In the genomic region with DNA sequence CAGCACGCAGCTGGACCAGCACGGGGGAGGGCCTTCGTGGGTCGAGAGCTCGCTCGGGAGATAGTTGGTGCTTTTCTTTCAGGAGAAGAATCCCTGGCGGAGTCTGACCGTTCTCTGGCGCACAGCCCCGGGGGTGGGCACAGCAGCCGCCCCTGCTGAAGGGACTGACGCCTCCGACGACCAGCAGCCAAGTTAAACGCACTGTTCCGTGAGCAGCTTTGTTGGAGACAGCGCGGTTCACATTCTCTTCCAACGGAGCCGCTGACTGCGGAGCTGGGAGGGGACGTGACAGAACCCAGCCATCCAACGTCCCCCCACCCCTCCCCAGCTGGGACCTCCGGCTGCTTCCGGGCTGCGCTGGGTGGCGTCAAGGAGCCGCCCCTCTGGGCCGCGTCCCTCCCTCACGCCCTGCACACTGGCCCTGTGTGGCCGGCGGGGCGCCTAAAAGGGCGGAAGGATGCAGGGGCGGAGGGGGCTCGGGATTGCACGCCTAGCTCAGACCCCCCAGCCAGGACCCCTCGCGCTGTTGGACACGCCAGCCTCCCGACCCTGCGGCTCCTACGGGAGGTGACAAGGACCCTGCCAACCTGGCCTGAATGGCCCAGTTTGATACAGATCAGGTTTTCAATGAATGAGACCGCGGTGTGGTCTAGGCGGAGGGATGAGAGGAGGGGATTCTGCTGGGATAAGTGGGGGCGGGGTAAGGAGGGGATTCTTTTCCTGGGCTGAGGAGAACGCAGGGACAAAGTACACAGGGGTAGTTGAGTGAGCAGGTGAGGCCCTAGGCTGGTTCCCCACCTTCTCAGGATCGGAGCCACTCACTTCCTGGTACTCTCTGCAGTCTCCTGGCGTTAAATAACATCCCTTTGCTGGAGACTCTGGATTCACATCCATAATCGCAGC, we compare ENCODE assay signal across 12 cellular contexts. TPM values are rescaled to one million over a fixed set of nuclear protein-coding genes. Genes with fewer than 3 reads are reported as not detected.
A peak's percentile ranks its signal among the peaks of the same experiment; 100 is the strongest.
DNase-seq lines count a peak whose midpoint lies in the region; ATAC-seq and TF ChIP-seq lines count a peak whose summit lies in the region.
"Had no signal": no experiment of that assay in that cellular context is flagged by ENCODE, and none has a peak within 500 bp of the region (broad histone marks: within the 10 kb centered on the region; RNA-seq: fewer than 3 reads in every experiment).

No MANE protein-coding gene starts in this region.

- no peak for TF ChIP-seq CTCF in DND-41 (IDR thresholded peaks at IDR 0.05; ENCODE audit: borderline replicate concordance, extremely low read depth, low read length, poor library complexity, severe bottlenecking)
- TF ChIP-seq CTCF in coronary artery (IDR thresholded peaks at IDR 0.05): no peak
- TF ChIP-seq CTCF in kidney epithelial cell (IDR thresholded peaks at IDR 0.05; ENCODE audit: insufficient read depth, low read length, poor library complexity, severe bottlenecking): no peak

- H3K9me3 Mint-ChIP-seq in stimulated activated effector memory CD8-positive, alpha-beta T cell treated with anti-CD3 and anti-CD28 coated beads, Interleukin-12 subunit alpha, Interleukin-12 subunit beta, amount 100 ng/mL, for 72 hours: no peaks in the 10 kb centered on the region

- H4K20me1 ChIP-seq in DND-41 (ENCODE audit: insufficient read depth, low read length): peaks cover 23% of the 10 kb centered on the region; the same call in 1 of the 2 replicates

- H2AFZ ChIP-seq in DND-41 (ENCODE audit: low read depth, low read length): no peak overlapping the region

- H3K27ac Mint-ChIP-seq in stimulated activated effector memory CD8-positive, alpha-beta T cell treated with anti-CD3 and anti-CD28 coated beads, Interleukin-12 subunit alpha, Interleukin-12 subunit beta, amount 100 ng/mL, for 72 hours: peak overlapping the region; percentile 23

- H3K4me1 Mint-ChIP-seq in stimulated activated effector memory CD8-positive, alpha-beta T cell treated with anti-CD3 and anti-CD28 coated beads, Interleukin-12 subunit alpha, Interleukin-12 subunit beta, amount 100 ng/mL, for 72 hours: no peaks in the 10 kb centered on the region

- H3K36me3 ChIP-seq in DND-41 (ENCODE audit: insufficient read depth, low read length): peaks cover 72% of the 10 kb centered on the region
- H3K36me3 ChIP-seq in kidney epithelial cell (ENCODE audit: control insufficient read depth, insufficient read depth, low read length): no peaks in the 10 kb centered on the region

- H3K27me3 ChIP-seq in DND-41 (ENCODE audit: insufficient read depth, low read length, poor library complexity) (no peaks in the 10 kb centered on the region), kidney epithelial cell (ENCODE audit: control insufficient read depth, insufficient read depth, low read length) (no peaks in the 10 kb centered on the region)

- no peak overlapping the region for H3K4me3 ChIP-seq in DND-41 (ENCODE audit: low read depth in 1 of 2, low read length in 2 of 2)
- peak overlapping the region; percentile 70 for H3K4me3 ChIP-seq in coronary artery
- peak overlapping the region; percentile 7 for H3K4me3 ChIP-seq in kidney epithelial cell (ENCODE audit: low read depth, low read length)
- H3K4me3 ChIP-seq: HAP-1 had no signal

- peak; percentile 25; the same call in 1 of the 3 replicates for ATAC-seq in DND-41 (ENCODE audit: insufficient read depth, low read depth)
- ATAC-seq in stimulated activated effector memory CD8-positive, alpha-beta T cell treated with anti-CD3 and anti-CD28 coated beads, Interleukin-12 subunit alpha, Interleukin-12 subunit beta, amount 100 ng/mL, for 72 hours: peak; percentile 32
- no peak for ATAC-seq in GM19455 (IDR thresholded peaks at IDR 0.05; ENCODE audit: unreplicated experiment)

- H3K27ac ChIP-seq in DND-41 (ENCODE audit: low read length): no peak overlapping the region
- no peak overlapping the region for H3K27ac ChIP-seq in coronary artery

- no peak overlapping the region for H3K4me2 ChIP-seq in DND-41 (ENCODE audit: insufficient read depth, low read length)

- DNase-seq in DND-41 (no peak), coronary artery (ENCODE audit: low spot score) (no peak), kidney epithelial cell (ENCODE audit: low read depth) (no peak), NCI-H1105 (lab: John Stamatoyannopoulos, UW) (no peak), NCI-H1092 (lab: John Stamatoyannopoulos, UW) (no peak), NCI-H1048 (lab: John Stamatoyannopoulos, UW) (no peak)
- DNase-seq in stimulated activated effector memory CD8-positive, alpha-beta T cell treated with anti-CD3 and anti-CD28 coated beads, Interleukin-12 subunit alpha, Interleukin-12 subunit beta, amount 100 ng/mL, for 72 hours (ENCODE audit: low spot score in 2 of 2): no peak
- DNase-seq: GDM1 had no signal

- H3K4me1 ChIP-seq in DND-41 (ENCODE audit: insufficient read depth, low read length): peaks cover 3% of the 10 kb centered on the region; the same call in 1 of the 2 replicates
- H3K4me1 ChIP-seq: HAP-1 had no signal

- no peak overlapping the region for H3K9ac ChIP-seq in DND-41 (ENCODE audit: low read depth, low read length)

- no peak overlapping the region for H3K4me3 Mint-ChIP-seq in stimulated activated effector memory CD8-positive, alpha-beta T cell treated with anti-CD3 and anti-CD28 coated beads, Interleukin-12 subunit alpha, Interleukin-12 subunit beta, amount 100 ng/mL, for 72 hours

- peaks cover 85% of the 10 kb centered on the region for H3K79me2 ChIP-seq in DND-41 (ENCODE audit: insufficient read depth, low read length)

- peaks cover 12% of the 10 kb centered on the region for H3K36me3 Mint-ChIP-seq in stimulated activated effector memory CD8-positive, alpha-beta T cell treated with anti-CD3 and anti-CD28 coated beads, Interleukin-12 subunit alpha, Interleukin-12 subunit beta, amount 100 ng/mL, for 72 hours

- peaks cover 3% of the 10 kb centered on the region for H3K9me3 ChIP-seq in DND-41 (ENCODE audit: insufficient read depth, low read length, severe bottlenecking)
- H3K9me3 ChIP-seq: HAP-1 had no signal

RNA-seq across cellular contexts. Expression of a gene that starts 36.4 kb away (rescaled TPM):
- total RNA-seq in kidney epithelial cell: 2.9 and 3.3 TPM in 2 replicates

RNA-seq across cellular contexts. Expression of a gene that starts 54.7 kb away (rescaled TPM):
- not detected in 2 replicates for total RNA-seq in kidney epithelial cell
- total RNA-seq: lower leg skin, renal cortical epithelial cell had no signal

Comparison
In these comparisons a context has a peak if more than half of its experiments do, and no peak if none do; other contexts are left out.
1. H3K4me3 ChIP-seq: peak in coronary artery (single experiment) and kidney epithelial cell (single experiment); none in DND-41 (0 of 2).